ENCODE assay signal across 21 cellular contexts in the genomic region with DNA sequence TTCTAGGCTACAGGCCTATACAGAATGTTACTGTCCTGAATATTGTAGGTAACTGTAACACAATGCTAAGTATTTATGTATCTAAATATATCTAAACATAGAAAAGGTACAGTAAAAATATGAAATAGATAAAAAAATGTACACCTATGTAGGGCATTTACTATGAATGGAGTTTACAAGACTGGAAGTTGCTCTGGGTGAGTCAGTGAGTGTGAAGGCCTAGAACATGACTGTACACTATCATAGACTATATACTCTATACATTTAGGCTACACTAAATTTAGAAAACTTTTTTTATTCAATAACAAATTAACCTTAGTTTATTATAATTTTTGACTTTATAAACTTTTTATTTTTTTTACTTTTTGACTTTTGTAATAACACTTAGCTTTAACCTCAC.
"Had no signal": no experiment of that assay in that cellular context is flagged by ENCODE, and none has a peak within 500 bp of the region (broad histone marks: within the 10 kb centered on the region; RNA-seq: fewer than 3 reads in every experiment).

No MANE protein-coding gene starts in this region.

- ATAC-seq: gastroesophageal sphincter; left colon; left ventricle myocardium superior; naive thymus-derived CD4-positive, alpha-beta T cell; psoas muscle; sciatic nerve; stimulated activated naive CD8-positive, alpha-beta T cell treated with anti-CD3 and anti-CD28 coated beads, Interleukin-15, amount 100 ng/mL, for 72 hours; upper lobe of right lung had no signal

- H3K9me3 ChIP-seq: gastroesophageal sphincter, psoas muscle, testis, tibial nerve, upper lobe of right lung, vagina had no signal

- H3K4me1 ChIP-seq: gastroesophageal sphincter, psoas muscle, testis, tibial nerve, upper lobe of right lung, vagina had no signal

- H3K36me3 ChIP-seq: gastroesophageal sphincter, tibial nerve, upper lobe of right lung, vagina had no signal

- H3K27me3 ChIP-seq: gastroesophageal sphincter, testis, tibial nerve, upper lobe of right lung, vagina had no signal

- H3K27ac ChIP-seq: coronary artery, gastroesophageal sphincter, psoas muscle, testis, tibial nerve, upper lobe of right lung, vagina had no signal

- FAIRE-seq: keratinocyte had no signal

- H3K4me3 ChIP-seq: coronary artery, gastroesophageal sphincter, lung, psoas muscle, testis, tibial nerve, upper lobe of right lung, vagina had no signal

- DNase-seq: effector memory CD4-positive, alpha-beta T cell; glutamatergic neuron; immature natural killer cell; left colon; left ventricle myocardium superior; naive thymus-derived CD4-positive, alpha-beta T cell; nephron progenitor cell; psoas muscle; retina; stimulated activated CD4-positive, alpha-beta T cell treated with anti-CD3 and anti-CD28 coated beads, Interleukin-2, amount 100 ng/mL, for 24 hours; stimulated activated CD4-positive, alpha-beta T cell treated with anti-CD3 and anti-CD28 coated beads, Interleukin-4, amount 100 ng/mL, for 4 hours; stimulated activated naive CD8-positive, alpha-beta T cell treated with anti-CD3 and anti-CD28 coated beads, Interleukin-15, amount 100 ng/mL, for 72 hours; testis; upper lobe of right lung had no signal
